In genomic region chr10:99943908-99944307, GRCh38 we compare ENCODE assay signal across 31 cellular contexts.
"Had no signal": no experiment of that assay in that cellular context is flagged by ENCODE, and none has a peak within 500 bp of the region (broad histone marks: within the 10 kb centered on the region; RNA-seq: fewer than 3 reads in every experiment).

No MANE protein-coding gene starts in this region.

- H3K4me1 Mint-ChIP-seq: stimulated activated naive CD8-positive, alpha-beta T cell treated with anti-CD3 and anti-CD28 coated beads, Interleukin-15, amount 100 ng/mL, for 72 hours had no signal

- H3K27ac ChIP-seq: left lung, lower lobe of right lung, neural progenitor cell, neutrophil, right atrium auricular region, thoracic aorta, tibial artery, upper lobe of right lung had no signal

- H2AFZ ChIP-seq: neural progenitor cell had no signal

- FAIRE-seq: islet of Langerhans, kidney, urothelium cell line had no signal

- H3K9ac ChIP-seq: neural progenitor cell had no signal

- H3K4me1 ChIP-seq: left lung, neural progenitor cell, tibial artery, upper lobe of right lung had no signal

- H3K4me3 ChIP-seq: left lung, lower lobe of right lung, neural progenitor cell, right atrium auricular region, right lobe of liver, smooth muscle cell, thoracic aorta, tibial artery, upper lobe of right lung had no signal

- H3K4me3 Mint-ChIP-seq: immature natural killer cell; mesothelial cell of epicardium; naive B cell; natural killer cell; nephron progenitor cell; neural progenitor cell; stimulated activated memory B cell treated with anti-CD40 and anti-IgM and Interleukin-4, amounts not matched to agents 10 μg/mL and 1 μg/mL and 100 μg/mL, for 72 hours; stimulated activated naive CD8-positive, alpha-beta T cell treated with anti-CD3 and anti-CD28 coated beads, Interleukin-15, amount 100 ng/mL, for 72 hours had no signal

- H3K36me3 ChIP-seq: lower lobe of right lung, neural progenitor cell, neutrophil, right atrium auricular region, right lobe of liver, thoracic aorta, tibial artery, upper lobe of right lung had no signal

- H3K4me2 ChIP-seq: neural progenitor cell, smooth muscle cell had no signal

- H3K27me3 ChIP-seq: left lung, neural progenitor cell, neutrophil, right atrium auricular region, right lobe of liver, tibial artery, upper lobe of right lung had no signal

- DNase-seq: hypothalamus; immature natural killer cell; kidney; left colon; left lung; lower lobe of right lung; mesendoderm; naive B cell; natural killer cell; nephron progenitor cell; occipital lobe; right lobe of liver; stimulated activated CD4-positive, alpha-beta T cell treated with anti-CD3 and anti-CD28 coated beads, Interleukin-1b, Interleukin-23, amount 100 ng/mL, for 48 hours; stimulated activated CD4-positive, alpha-beta T cell treated with anti-CD3 and anti-CD28 coated beads, Interleukin-2, amount 100 ng/mL, for 48 hours; stimulated activated CD4-positive, alpha-beta T cell treated with anti-CD3 and anti-CD28 coated beads, Interleukin-4, amount 100 ng/mL, for 4 hours; stimulated activated CD8-positive, alpha-beta memory T cell treated with anti-CD3 and anti-CD28 coated beads, Interleukin-4, amount 100 ng/mL, for 48 hours; stimulated activated naive CD4-positive, alpha-beta T cell treated with Interleukin-2 at 50 U/mL for 16 hours; stimulated activated naive CD8-positive, alpha-beta T cell treated with anti-CD3 and anti-CD28 coated beads, Interleukin-15, amount 100 ng/mL, for 72 hours; tibial artery; trophoblast cell; upper lobe of right lung had no signal

- H3K27me3 Mint-ChIP-seq: naive B cell; progenitor cell of endocrine pancreas; stimulated activated memory B cell treated with anti-CD40 and anti-IgM and Interleukin-4, amounts not matched to agents 10 μg/mL and 1 μg/mL and 100 μg/mL, for 72 hours; stimulated activated naive CD8-positive, alpha-beta T cell treated with anti-CD3 and anti-CD28 coated beads, Interleukin-15, amount 100 ng/mL, for 72 hours had no signal

- H3K9me3 Mint-ChIP-seq: immature natural killer cell, natural killer cell had no signal

- H3K36me3 Mint-ChIP-seq: natural killer cell had no signal

- H3K9me3 ChIP-seq: left lung, lower lobe of right lung, neutrophil, right atrium auricular region, right lobe of liver, thoracic aorta, tibial artery, upper lobe of right lung had no signal

- ATAC-seq: left colon; left lung; lower lobe of right lung; natural killer cell; right lobe of liver; stimulated activated memory B cell treated with anti-CD40 and anti-IgM and Interleukin-4, amounts not matched to agents 10 μg/mL and 1 μg/mL and 100 μg/mL, for 72 hours; stimulated activated naive CD8-positive, alpha-beta T cell treated with anti-CD3 and anti-CD28 coated beads, Interleukin-15, amount 100 ng/mL, for 72 hours; upper lobe of right lung had no signal
